In genomic region chr3:20225769-20226168, GRCh38 we compare ENCODE assay signal across 8 cellular contexts. TPM values are rescaled to one million over a fixed set of nuclear protein-coding genes. Genes with fewer than 3 reads are reported as not detected.
DNase-seq lines count a peak whose midpoint lies in the region; ATAC-seq and TF ChIP-seq lines count a peak whose summit lies in the region.

No MANE protein-coding gene starts in this region.

- H3K4me3 ChIP-seq in AG10803 (ENCODE audit: low read length) = no peak overlapping the region

- in situ Hi-C loops in SK-MEL-5 (cut with HindIII; ENCODE audit: low pct_unique_long_range_greater_than_20kb, low sequenced_read_pairs) = no loop called here

- peak; percentile 54 for ATAC-seq in HG03442 (IDR thresholded peaks at IDR 0.05; ENCODE audit: unreplicated experiment)
- ATAC-seq in HG02852 (IDR thresholded peaks at IDR 0.05; ENCODE audit: unreplicated experiment) = no peak
- ATAC-seq in GM21360 (IDR thresholded peaks at IDR 0.05; ENCODE audit: unreplicated experiment) = no peak

- DNase-seq in AG10803 (ENCODE audit: low read depth) (peak; percentile 25), SK-MEL-5 (ENCODE audit: low read depth, low spot score) (peak; percentile 76), glomerular endothelial cell (ENCODE audit: extremely low read depth, low read depth, low spot score) (peak; percentile 34), 8988T (no peak)
- DNase-seq in effector CD4-positive, alpha-beta T cell = no peak

- TF ChIP-seq CTCF in AG10803 (conservative IDR thresholded peaks at IDR 0.05; ENCODE audit: low read length) = peak; percentile 41

RNA-seq across cellular contexts. Expression of gene SGO1, which starts 39.8 kb away (rescaled TPM):
- 12.6 and 13.6 TPM in 2 replicates for total RNA-seq in SK-MEL-5 (2014; rRNA removed; shearing (Covaris generic))
- polyA plus RNA-seq in SK-MEL-5 (2015; cell fraction: cytosol; rRNA removed) = 13.5 and 16.1 TPM in 2 replicates
- 11.6 and 24.7 TPM in 2 replicates for polyA plus RNA-seq in SK-MEL-5 (2015; cell fraction: nucleus; rRNA removed)
- 1.7 and 4.3 TPM in 2 replicates for total RNA-seq in glomerular endothelial cell

Comparison
In these comparisons a context has a peak if more than half of its experiments do, and no peak if none do; other contexts are left out.
1. DNase-seq: peak in AG10803 (single experiment), SK-MEL-5 (single experiment) and glomerular endothelial cell (single experiment); none in effector CD4-positive, alpha-beta T cell (single experiment) and 8988T (single experiment).